10 cellular contexts compared by ENCODE assay signal in the genomic region with DNA sequence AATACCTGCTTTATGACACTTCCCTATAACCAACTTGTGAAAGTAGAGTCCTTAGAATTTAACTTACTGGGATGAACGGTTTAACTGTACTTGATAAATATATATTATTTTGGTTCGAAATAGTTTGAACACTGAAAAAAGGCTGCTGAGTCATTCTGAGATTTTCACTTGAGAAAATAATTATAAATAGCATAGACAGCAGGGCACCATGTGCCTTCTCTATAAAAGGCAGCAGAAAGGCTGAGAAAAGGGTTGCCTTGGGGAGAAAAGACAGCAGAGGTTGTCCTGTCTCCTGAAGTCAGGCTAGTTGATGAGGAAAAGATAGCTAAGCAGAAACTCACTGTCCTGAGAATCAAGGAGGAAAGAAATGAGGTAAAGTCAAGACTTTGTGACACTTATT.
DNase-seq lines count a peak whose midpoint lies in the region; ATAC-seq, FAIRE-seq and TF ChIP-seq lines count a peak whose summit lies in the region.
"Had no signal": no experiment of that assay in that cellular context is flagged by ENCODE, and none has a peak within 500 bp of the region (broad histone marks: within the 10 kb centered on the region; RNA-seq: fewer than 3 reads in every experiment).

No MANE protein-coding gene starts in this region.

- no peaks in the 10 kb centered on the region for H3K79me2 ChIP-seq in OCI-LY3 (ENCODE audit: low read length)

- H4K20me1 ChIP-seq in OCI-LY3 (ENCODE audit: insufficient read depth, low read length) = no peaks in the 10 kb centered on the region

- H3K4me3 ChIP-seq in OCI-LY3 (ENCODE audit: low read length) = peak overlapping the region; percentile 45
- no peak overlapping the region for H3K4me3 ChIP-seq in tibial nerve

- peak overlapping the region; percentile 87 for H3K27ac ChIP-seq in OCI-LY3 (ENCODE audit: low read length)
- H3K27ac ChIP-seq in tibial nerve = no peak overlapping the region

- H3K27me3 ChIP-seq in OCI-LY3 (ENCODE audit: low read depth, low read length) (no peaks in the 10 kb centered on the region), tibial nerve (no peaks in the 10 kb centered on the region)

- TF ChIP-seq POLR2A in tibial nerve (IDR thresholded peaks at IDR 0.05) = no peak

- no peaks in the 10 kb centered on the region for H3K36me3 ChIP-seq in OCI-LY3 (replicated peaks; ENCODE audit: low read depth, low read length)
- H3K36me3 ChIP-seq in tibial nerve = peaks cover 0 to 9% (median 0%) of the 10 kb centered on the region in 3 donors

- 54 to 59% methylated on average over 2 of the region's 2 CpGs for WGBS in tibial nerve, 2 donors

- FAIRE-seq in GM19239 (lab: Jason Lieb, UNC) = peak; percentile 45
- FAIRE-seq: G401.6 had no signal

- TF ChIP-seq EP300 in tibial nerve (IDR thresholded peaks at IDR 0.05) = no peak

- DNase-seq in GM19239 (ENCODE audit: insufficient read length, low spot score) (no peak), putamen (ENCODE audit: low spot score) (peak; percentile 25), tibial nerve (ENCODE audit: low spot score in 2 of 2) (no peak), NCI-H1105 (lab: John Stamatoyannopoulos, UW) (no peak), mesenteric fat pad (ENCODE audit: low spot score) (no peak), ecto neural progenitor cell (ENCODE audit: low spot score) (no peak)
- DNase-seq: stimulated activated CD4-positive, alpha-beta T cell treated with anti-CD3 and anti-CD28 coated beads, Interleukin-1b, Interleukin-23, amount 100 ng/mL, for 48 hours had no signal

- ATAC-seq in HG02852 (IDR thresholded peaks at IDR 0.05; ENCODE audit: unreplicated experiment) = peak; percentile 86

- peak overlapping the region; percentile 59 for H3K9ac ChIP-seq in OCI-LY3 (ENCODE audit: low read length)

- no peak for TF ChIP-seq CTCF in OCI-LY3 (IDR thresholded peaks at IDR 0.05; ENCODE audit: low read depth, low read length)
- TF ChIP-seq CTCF in tibial nerve (IDR thresholded peaks at IDR 0.05) = no peak

- H3K4me2 ChIP-seq in OCI-LY3 (ENCODE audit: low read length) = peak overlapping the region; percentile 76

- peak overlapping the region; percentile 35; the same call in 1 of the 2 replicates for H2AFZ ChIP-seq in OCI-LY3 (ENCODE audit: low read depth, low read length)

- H3K9me3 ChIP-seq in OCI-LY3 (ENCODE audit: insufficient read depth, low read length) (no peaks in the 10 kb centered on the region), tibial nerve (no peaks in the 10 kb centered on the region)

- H3K4me1 ChIP-seq in OCI-LY3 (ENCODE audit: low read length) = peaks cover 65% of the 10 kb centered on the region
- peaks cover 0 to 4% (median 0%) of the 10 kb centered on the region in 4 donors for H3K4me1 ChIP-seq in tibial nerve
